In genomic region chr5:172778223-172778814, GRCh38 we compare ENCODE assay signal across 1 cellular context.
A peak's percentile ranks its signal among the peaks of the same experiment; 100 is the strongest.
TF ChIP-seq lines count a peak whose summit lies in the region.

No MANE protein-coding gene starts in this region.

TF ChIP-seq in HEK293, 187 proteins besides CTCF, POLR2A, EP300 and RAD21 (continued from another document):
- TF ChIP-seq, protein P1, sequence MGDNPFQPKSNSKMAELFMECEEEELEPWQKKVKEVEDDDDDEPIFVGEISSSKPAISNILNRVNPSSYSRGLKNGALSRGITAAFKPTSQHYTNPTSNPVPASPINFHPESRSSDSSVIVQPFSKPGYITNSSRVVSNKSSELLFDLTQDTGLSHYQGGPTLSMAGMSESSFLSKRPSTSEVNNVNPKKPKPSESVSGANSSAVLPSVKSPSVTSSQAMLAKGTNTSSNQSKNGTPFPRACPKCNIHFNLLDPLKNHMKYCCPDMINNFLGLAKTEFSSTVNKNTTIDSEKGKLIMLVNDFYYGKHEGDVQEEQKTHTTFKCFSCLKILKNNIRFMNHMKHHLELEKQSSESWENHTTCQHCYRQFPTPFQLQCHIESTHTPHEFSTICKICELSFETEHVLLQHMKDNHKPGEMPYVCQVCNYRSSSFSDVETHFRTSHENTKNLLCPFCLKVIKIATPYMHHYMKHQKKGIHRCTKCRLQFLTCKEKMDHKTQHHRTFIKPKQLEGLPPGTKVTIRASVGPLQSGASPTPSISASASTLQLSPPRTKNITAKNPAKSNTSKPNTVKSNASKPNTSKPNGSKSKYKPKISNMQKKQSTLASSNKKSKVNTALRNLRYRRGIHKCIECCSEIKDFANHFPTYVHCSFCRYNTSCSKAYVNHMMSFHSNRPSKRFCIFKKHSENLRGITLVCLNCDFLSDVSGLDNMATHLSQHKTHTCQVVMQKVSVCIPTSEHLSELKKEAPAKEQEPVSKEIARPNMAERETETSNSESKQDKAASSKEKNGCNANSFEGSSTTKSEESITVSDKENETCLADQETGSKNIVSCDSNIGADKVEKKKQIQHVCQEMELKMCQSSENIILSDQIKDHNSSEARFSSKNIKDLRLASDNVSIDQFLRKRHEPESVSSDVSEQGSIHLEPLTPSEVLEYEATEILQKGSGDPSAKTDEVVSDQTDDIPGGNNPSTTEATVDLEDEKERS (tag by site-specific recombination; IDR thresholded peaks at IDR 0.05), result no peak
- TF ChIP-seq ZFP37 (tag by site-specific recombination; IDR thresholded peaks at IDR 0.05) (no peak), ZBTB21 (tag by site-specific recombination; IDR thresholded peaks at IDR 0.05) (0 out of 2 replicates have a peak, but pooled peaks have one; percentile 47), ZNF626 (tag by site-specific recombination; IDR thresholded peaks at IDR 0.05) (no peak), GLIS1 (tag by site-specific recombination; IDR thresholded peaks at IDR 0.05) (peak; percentile 61; the same call in 1 of the 2 replicates), KLF9 (tag by site-specific recombination; IDR thresholded peaks at IDR 0.05; ENCODE audit: low read depth) (no peak), ZNF501 (tag by site-specific recombination; IDR thresholded peaks at IDR 0.05) (no peak), ZNF473 (tag by site-specific recombination; IDR thresholded peaks at IDR 0.05) (no peak), ZNF670 (tag by site-specific recombination; IDR thresholded peaks at IDR 0.05; ENCODE audit: low read depth) (no peak), ZSCAN4 (tag by site-specific recombination; IDR thresholded peaks at IDR 0.05) (no peak), SP7 (tag by site-specific recombination; IDR thresholded peaks at IDR 0.05) (peak; percentile 36; the same call in 1 of the 2 replicates), ZIC2 (tag by site-specific recombination; IDR thresholded peaks at IDR 0.05) (peak; percentile 79), ZNF169 (tag by site-specific recombination; IDR thresholded peaks at IDR 0.05) (no peak)
- TF ChIP-seq, protein P2, sequence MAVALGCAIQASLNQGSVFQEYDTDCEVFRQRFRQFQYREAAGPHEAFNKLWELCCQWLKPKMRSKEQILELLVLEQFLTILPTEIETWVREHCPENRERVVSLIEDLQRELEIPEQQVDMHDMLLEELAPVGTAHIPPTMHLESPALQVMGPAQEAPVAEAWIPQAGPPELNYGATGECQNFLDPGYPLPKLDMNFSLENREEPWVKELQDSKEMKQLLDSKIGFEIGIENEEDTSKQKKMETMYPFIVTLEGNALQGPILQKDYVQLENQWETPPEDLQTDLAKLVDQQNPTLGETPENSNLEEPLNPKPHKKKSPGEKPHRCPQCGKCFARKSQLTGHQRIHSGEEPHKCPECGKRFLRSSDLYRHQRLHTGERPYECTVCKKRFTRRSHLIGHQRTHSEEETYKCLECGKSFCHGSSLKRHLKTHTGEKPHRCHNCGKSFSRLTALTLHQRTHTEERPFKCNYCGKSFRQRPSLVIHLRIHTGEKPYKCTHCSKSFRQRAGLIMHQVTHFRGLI (tag by site-specific recombination; IDR thresholded peaks at IDR 0.05), result no peak
